ENCODE assay signal across 8 cellular contexts in the genomic region with DNA sequence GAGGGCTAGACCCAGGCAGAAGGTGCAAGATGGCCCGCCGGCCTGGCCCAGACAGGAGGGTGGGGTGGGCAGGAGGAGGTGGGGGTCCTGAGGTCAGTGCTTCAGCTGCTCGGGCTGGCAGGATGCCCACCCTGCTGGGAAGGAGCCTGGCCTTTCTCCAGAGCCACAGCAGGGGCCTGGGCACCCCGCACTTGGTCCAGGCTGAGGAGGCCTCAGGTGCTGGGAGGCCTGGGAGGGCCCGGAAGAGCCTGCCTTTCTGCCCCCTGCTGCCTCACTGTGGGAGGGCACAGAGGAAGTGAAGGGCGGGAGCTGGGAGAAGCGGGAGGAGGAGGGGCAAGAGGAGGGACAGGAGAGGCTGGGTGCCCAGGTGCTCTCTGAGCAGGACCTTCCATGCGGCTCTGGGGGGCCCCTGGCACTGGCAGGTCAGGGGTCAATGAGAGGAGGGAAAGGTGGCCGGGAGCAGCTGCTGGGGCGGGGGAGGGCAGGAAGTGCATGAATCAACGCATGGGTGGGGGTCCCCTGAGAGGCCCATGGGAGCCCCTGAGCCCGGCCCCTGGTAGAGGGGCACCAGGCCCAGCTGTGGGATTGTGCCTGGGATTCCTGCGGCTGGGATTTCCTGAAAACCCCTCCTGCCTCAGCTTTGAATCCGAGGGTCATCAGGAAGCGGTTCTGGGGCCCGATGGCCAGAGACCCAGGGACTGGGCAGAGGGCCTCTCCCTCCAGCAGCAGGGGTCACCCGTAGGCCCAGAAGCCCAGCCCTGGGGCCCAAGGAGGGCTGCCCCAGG. TPM values are rescaled to one million over a fixed set of nuclear protein-coding genes. Genes with fewer than 3 reads are reported as not detected.
DNase-seq lines count a peak whose midpoint lies in the region; FAIRE-seq lines count a peak whose summit lies in the region.

No MANE protein-coding gene starts in this region.

- H3K27me3 Mint-ChIP-seq in activated naive CD4-positive, alpha-beta T cell treated with anti-CD3 and anti-CD28 coated beads, Interleukin-2, amount 50 U/mL, for 24 hours, result no peaks in the 10 kb centered on the region

- no peak for FAIRE-seq in HTR-8/SVneo (lab: Jason Lieb, UNC)

- H3K4me3 Mint-ChIP-seq in activated naive CD4-positive, alpha-beta T cell treated with anti-CD3 and anti-CD28 coated beads, Interleukin-2, amount 50 U/mL, for 24 hours, result peak overlapping the region; percentile 75

- no peaks in the 10 kb centered on the region for H3K36me3 Mint-ChIP-seq in activated naive CD4-positive, alpha-beta T cell treated with anti-CD3 and anti-CD28 coated beads, Interleukin-2, amount 50 U/mL, for 24 hours

- H3K9me3 Mint-ChIP-seq in activated naive CD4-positive, alpha-beta T cell treated with anti-CD3 and anti-CD28 coated beads, Interleukin-2, amount 50 U/mL, for 24 hours, result no peaks in the 10 kb centered on the region

- H3K4me1 Mint-ChIP-seq in activated naive CD4-positive, alpha-beta T cell treated with anti-CD3 and anti-CD28 coated beads, Interleukin-2, amount 50 U/mL, for 24 hours, result peaks cover 42% of the 10 kb centered on the region

- in situ Hi-C loops in SK-MEL-5 (cut with HindIII; ENCODE audit: low pct_unique_long_range_greater_than_20kb, low sequenced_read_pairs), result no loop called here

- DNase-seq in NCI-H2227 (lab: John Stamatoyannopoulos, UW; ENCODE audit: unreplicated experiment) (peak; percentile 5), NCI-H2227 treated with DMSO at 0.1 percent for 48 hours (lab: John Stamatoyannopoulos, UW) (no peak), HTR-8/SVneo (ENCODE audit: insufficient read length, low spot score) (peak; percentile 50), SK-MEL-5 (ENCODE audit: low read depth, low spot score) (peak; percentile 61), kidney glomerular epithelial cell (lab: John Stamatoyannopoulos, UW) (peak; percentile 38), dedifferentiated amniotic fluid mesenchymal stem cell (ENCODE audit: extremely low spot score) (no peak)
- peak; percentile 39 to 49 (median 45) for DNase-seq in stimulated activated CD4-positive, alpha-beta T cell treated with anti-CD3 and anti-CD28 coated beads, TNF-alpha, amount 100 ng/mL, for 4 hours (ENCODE audit: low read depth in 3 of 3)

- peak overlapping the region; percentile 93 for H3K27ac Mint-ChIP-seq in activated naive CD4-positive, alpha-beta T cell treated with anti-CD3 and anti-CD28 coated beads, Interleukin-2, amount 50 U/mL, for 24 hours

RNA-seq across cellular contexts. Expression of gene PWWP2B, which starts 49.9 kb away (rescaled TPM):
- 6.4 and 7.6 TPM in 2 replicates for total RNA-seq in SK-MEL-5 (2014; rRNA removed; shearing (Covaris generic))
- 6.9 and 9.7 TPM in 2 replicates for polyA plus RNA-seq in SK-MEL-5 (2015; cell fraction: cytosol; rRNA removed)
- 1.8 and 2.3 TPM in 2 replicates for polyA plus RNA-seq in SK-MEL-5 (2015; cell fraction: nucleus; rRNA removed)

Comparison
In these comparisons a context has a peak if more than half of its experiments do, and no peak if none do; other contexts are left out.
1. DNase-seq: peak in NCI-H2227 (single experiment), HTR-8/SVneo (single experiment), SK-MEL-5 (single experiment), kidney glomerular epithelial cell (single experiment) and stimulated activated CD4-positive, alpha-beta T cell treated with anti-CD3 and anti-CD28 coated beads, TNF-alpha, amount 100 ng/mL, for 4 hours (3 of 3); none in NCI-H2227 treated with DMSO at 0.1 percent for 48 hours (single experiment) and dedifferentiated amniotic fluid mesenchymal stem cell (single experiment).